ENCODE assay signal across 8 cellular contexts in the genomic region with DNA sequence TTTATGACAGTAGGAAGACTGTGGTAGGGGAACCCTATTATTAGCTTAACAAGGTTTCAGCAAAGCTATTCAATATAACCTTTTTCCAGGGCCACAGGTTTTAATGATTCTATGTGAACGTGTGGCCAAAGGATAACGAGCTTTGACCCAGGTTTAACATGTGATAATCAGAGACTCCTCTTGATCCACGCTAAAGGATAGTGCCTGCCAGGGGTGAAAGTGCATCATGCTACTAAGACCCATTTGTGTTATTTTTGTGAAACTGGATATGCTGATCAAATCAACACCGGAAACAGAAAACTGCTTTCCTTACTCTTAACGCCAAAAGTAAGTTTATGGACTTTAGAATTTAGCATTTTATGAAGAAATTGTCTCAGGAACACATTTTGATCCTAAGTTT. TPM values are rescaled to one million over a fixed set of nuclear protein-coding genes. Genes with fewer than 3 reads are reported as not detected.
A peak's percentile ranks its signal among the peaks of the same experiment; 100 is the strongest.
DNase-seq lines count a peak whose midpoint lies in the region; ATAC-seq, FAIRE-seq and TF ChIP-seq lines count a peak whose summit lies in the region.

No MANE protein-coding gene starts in this region.

- peak overlapping the region; percentile 59 for H2AK5ac ChIP-seq in IMR-90 (ENCODE audit: low read depth, low read length)

- no peak overlapping the region for H2BK120ac ChIP-seq in IMR-90 (ENCODE audit: low read depth, low read length)

- no peak overlapping the region for H4K91ac ChIP-seq in IMR-90 (ENCODE audit: insufficient read depth, low read depth, low read length)

- no peaks in the 10 kb centered on the region for H3K9me3 ChIP-seq in A549
- no peaks in the 10 kb centered on the region for H3K9me3 ChIP-seq in IMR-90 (ENCODE audit: control insufficient read depth, insufficient read depth, low read length)
- H3K9me3 ChIP-seq in muscle layer of duodenum (ENCODE audit: control insufficient read depth in 1 of 2, low read length in 2 of 2), result no peaks in the 10 kb centered on the region

- ATAC-seq in A549, result no peak
- no peak for ATAC-seq in IMR-90 (ENCODE audit: low read depth)
- ATAC-seq in GM19467 (IDR thresholded peaks at IDR 0.05; ENCODE audit: unreplicated experiment), result no peak
- no peak for ATAC-seq in GM21825 (IDR thresholded peaks at IDR 0.05; ENCODE audit: unreplicated experiment)

- no peak overlapping the region for H2BK20ac ChIP-seq in IMR-90 (ENCODE audit: low read depth, low read length)

- TF ChIP-seq EP300 in A549 (IDR thresholded peaks at IDR 0.05), result no peak

- H3K27me3 ChIP-seq in IMR-90 (ENCODE audit: control insufficient read depth, insufficient read depth, low read length) (no peaks in the 10 kb centered on the region), muscle layer of duodenum (ENCODE audit: low read depth, low read length) (no peaks in the 10 kb centered on the region)

- intact Hi-C loops in IMR-90 (cut with micrococcal nuclease), result loop anchor here (1.0 to 5.0 kb wide), 2 partner anchors 41 to 249 kb away; no protein-coding TSS in a partner anchor

- no peak overlapping the region for H2AK9ac ChIP-seq in IMR-90 (replicated peaks; ENCODE audit: low read depth, low read length, poor library complexity)

- no peak for TF ChIP-seq POLR2A in A549 (IDR thresholded peaks at IDR 0.05; ENCODE audit: low read length)
- TF ChIP-seq POLR2A in IMR-90 (IDR thresholded peaks at IDR 0.05; ENCODE audit: low read depth, low read length), result no peak

- CTCF ChIA-PET in A549 (lab: Yijun Ruan, JAX), result interaction anchor here (0.6 to 6.6 kb wide), 5 partner anchors 16 to 252 kb away, joined by 3 to 193 read pairs (median 5); no protein-coding TSS in a partner anchor
- CTCF ChIA-PET in IMR-90 (lab: Yijun Ruan, JAX), result no interaction called here

- H3K14ac ChIP-seq in IMR-90 (replicated peaks; ENCODE audit: low read depth, low read length), result 0 out of 2 replicates have a peak overlapping the region, but pooled peaks have one; percentile 4

- DNase-seq in A549 (ENCODE audit: low read depth in 1 of 2, low spot score in 1 of 2), result no peak
- DNase-seq in IMR-90, result no peak
- DNase-seq in cardiac fibroblast (ENCODE audit: low read depth in 2 of 2), result no peak
- DNase-seq in inferior parietal cortex (ENCODE audit: extremely low spot score), result no peak
- no peak for DNase-seq in NCI-H446 treated with DMSO at 0.1 percent for 48 hours (lab: John Stamatoyannopoulos, UW)

- peak overlapping the region; percentile 84 for H3K4me2 ChIP-seq in A549
- H3K4me2 ChIP-seq in IMR-90 (ENCODE audit: low read depth, low read length), result peak overlapping the region; percentile 70

- no TSS peak for BruUV-seq in IMR-90 (replicated peaks; lab: Mats Ljungman, UMichigan)

- in situ Hi-C loops in IMR-90 (cut with MboI; ENCODE audit: low sequenced_read_pairs), result loop anchor here (5.0 to 25.0 kb wide), 2 partner anchors 191 to 1739 kb away; partner anchors contain the start of gene RAB35

- H3K9ac ChIP-seq in IMR-90 (ENCODE audit: low read depth, low read length), result peak overlapping the region; percentile 70; the same call in 1 of the 2 replicates

- H3K36me3 ChIP-seq in IMR-90 (ENCODE audit: control insufficient read depth, insufficient read depth, low read length) (no peaks in the 10 kb centered on the region), muscle layer of duodenum (ENCODE audit: control insufficient read depth in 1 of 2, insufficient read depth in 2 of 2, low read length in 2 of 2) (no peaks in the 10 kb centered on the region)

- H3K4me1 ChIP-seq in A549 (peaks cover 23% of the 10 kb centered on the region), IMR-90 (ENCODE audit: control insufficient read depth, insufficient read depth, low read length) (peaks cover 1% of the 10 kb centered on the region; the same call in 1 of the 2 replicates), muscle layer of duodenum (ENCODE audit: control insufficient read depth in 1 of 2, insufficient read depth in 2 of 2, low read length in 2 of 2) (peaks cover 11 to 44% of the 10 kb centered on the region in 2 donors)

- H4K20me1 ChIP-seq in IMR-90 (ENCODE audit: insufficient read depth, low read length), result peaks cover 8% of the 10 kb centered on the region

- no peak overlapping the region for H3K56ac ChIP-seq in IMR-90 (ENCODE audit: extremely low read depth, insufficient read depth, low read length)

- H3K4me3 ChIP-seq in A549, result peak overlapping the region; percentile 55
- peak overlapping the region; percentile 66; the same call in 1 of the 2 replicates for H3K4me3 ChIP-seq in IMR-90 (ENCODE audit: insufficient read depth, low read depth, low read length)
- H3K4me3 ChIP-seq in cardiac fibroblast (replicated peaks in 1 of 2; ENCODE audit: low read depth in 2 of 2, low read length in 2 of 2), result peak overlapping the region; percentile 54 to 71
- H3K4me3 ChIP-seq in muscle layer of duodenum (ENCODE audit: low read depth in 1 of 2, low read length in 2 of 2), result peak overlapping the region; percentile 89

- H2BK5ac ChIP-seq in IMR-90 (ENCODE audit: low read depth, low read length, poor library complexity, severe bottlenecking), result no peak overlapping the region

- no peak overlapping the region for H2AFZ ChIP-seq in IMR-90 (replicated peaks; ENCODE audit: low read length, poor library complexity)

- H4K5ac ChIP-seq in IMR-90 (ENCODE audit: low read depth, low read length), result peak overlapping the region; percentile 75

- H3K79me1 ChIP-seq in IMR-90 (ENCODE audit: low read depth in 1 of 2, low read length in 2 of 2), result peaks cover 3 to 22% of the 10 kb centered on the region in 2 experiments; a peak in 3 of 4 replicates

- POLR2A ChIA-PET in A549 (lab: Yijun Ruan, JAX), result interaction anchor here (0.5 to 1.8 kb wide), 3 partner anchors 17 to 1866 kb away, joined by 3 to 13 read pairs (median 6); no protein-coding TSS in a partner anchor
- POLR2A ChIA-PET in IMR-90 (lab: Charles Lee; ENCODE audit: unreplicated experiment), result no interaction called here

- H3K27ac ChIP-seq in A549, result peak overlapping the region; percentile 83 to 88
- no peak overlapping the region for H3K27ac ChIP-seq in IMR-90 (ENCODE audit: insufficient read depth, low read length)
- peak overlapping the region; percentile 84 for H3K27ac ChIP-seq in muscle layer of duodenum (ENCODE audit: low read length)

- FAIRE-seq in A549 (lab: Jason Lieb, UNC), result no peak

- 0 out of 2 replicates have a peak overlapping the region, but pooled peaks have one; percentile 26 for H3K4ac ChIP-seq in IMR-90 (ENCODE audit: low read depth, low read length)

- peak overlapping the region; percentile 73 to 82 for H4K8ac ChIP-seq in IMR-90 (ENCODE audit: low read depth in 2 of 2, low read length in 2 of 2)

- no peak overlapping the region for H2BK15ac ChIP-seq in IMR-90 (ENCODE audit: low read depth, low read length)

- no peak for TF ChIP-seq CTCF in A549 (IDR thresholded peaks at IDR 0.05)
- no peak for TF ChIP-seq CTCF in IMR-90 (conservative IDR thresholded peaks at IDR 0.05; ENCODE audit: low read depth, low read length)
- no peak for TF ChIP-seq CTCF in cardiac fibroblast (IDR thresholded peaks at IDR 0.05; ENCODE audit: low read depth, low read length)

- H3K18ac ChIP-seq in IMR-90 (ENCODE audit: low read depth, low read length), result no peak overlapping the region

- dilution Hi-C loops in IMR-90 (cut with HindIII; ENCODE audit: low sequenced_read_pairs, unreplicated experiment), result no loop called here

- 81% methylated on average over 5 of the region's 5 CpGs for WGBS in A549 (ENCODE audit: missing lambda C conversion rate)
- WGBS in IMR-90 (ENCODE audit: extremely low coverage in 2 of 2, insufficient read length in 1 of 2), 2 experiments, result no CpG with 5 or more reads among the region's 5 CpGs

- TF ChIP-seq RAD21 in A549 (conservative IDR thresholded peaks at IDR 0.05 in 1 of 2, IDR thresholded peaks at IDR 0.05 in 1 of 2) (no peak), IMR-90 (IDR thresholded peaks at IDR 0.05; ENCODE audit: low read length) (no peak)

- no peak overlapping the region for H3K23ac ChIP-seq in IMR-90 (ENCODE audit: low read depth, low read length)

- H3K9me1 ChIP-seq in IMR-90 (ENCODE audit: insufficient read depth, low read length), result no peaks in the 10 kb centered on the region

TF ChIP-seq in A549, 52 proteins besides CTCF, POLR2A, EP300 and RAD21 (continues in another document):
- no peak for TF ChIP-seq CEBPB (IDR thresholded peaks at IDR 0.05)
- TF ChIP-seq JUNB (IDR thresholded peaks at IDR 0.05), result no peak

TF ChIP-seq in IMR-90, 13 proteins besides CTCF, POLR2A, EP300 and RAD21 (continues in another document):
- no peak for TF ChIP-seq FOS (IDR thresholded peaks at IDR 0.05; ENCODE audit: low read depth, low read length)
- no peak for TF ChIP-seq BHLHE40 (IDR thresholded peaks at IDR 0.05; ENCODE audit: low read depth, low read length)
- no peak for TF ChIP-seq MAFK (IDR thresholded peaks at IDR 0.05; ENCODE audit: low read depth, low read length)
- no peak for TF ChIP-seq MAZ (IDR thresholded peaks at IDR 0.05; ENCODE audit: borderline replicate concordance, low read depth, low read length)
- no peak for TF ChIP-seq RFX5 (IDR thresholded peaks at IDR 0.05; ENCODE audit: low read depth, low read length)

RNA-seq across cellular contexts. Expression of gene TAOK3, which starts 0.9 kb away (rescaled TPM):
- polyA plus RNA-seq in A549 (2011; rRNA removed), result 27.6 and 32.4 TPM in 2 replicates
- 7.5 and 8.7 TPM in 2 replicates for polyA plus RNA-seq in A549 (2012; cell fraction: cytosol; rRNA removed)
- 6.7 and 11.0 TPM in 2 replicates for polyA plus RNA-seq in A549 (2012; cell fraction: nucleus; rRNA removed)
- polyA plus RNA-seq in A549 (2017; fragmentation: RNase III; extraction: RNeasy Plus Mini Kit Qiagen cat#74134 plus additional on column Dnase treatment), result 10.6 to 13.7 TPM (median 13.1 TPM) in 3 replicates
- 30.7 and 31.9 TPM in 2 replicates for polyA minus RNA-seq in A549 (2011; rRNA and poly(A)+ RNA removed)
- 53.0 and 54.5 TPM in 2 replicates for total RNA-seq in IMR-90 (2012; rRNA removed)
- 26.3 TPM in 2 replicates for polyA plus RNA-seq in IMR-90 (2012; rRNA removed)
- 10.3 and 27.2 TPM in 2 replicates for polyA plus RNA-seq in IMR-90 (2012; cell fraction: cytosol; rRNA removed)
- polyA plus RNA-seq in IMR-90 (2012; cell fraction: nucleus; rRNA removed; ENCODE audit: low replicate concordance), result 16.1 and 62.4 TPM in 2 replicates

RNA-seq across cellular contexts. Expression of gene SUDS3, which starts 2.7 kb away (rescaled TPM):
- polyA plus RNA-seq in A549 (2011; rRNA removed) (31.9 and 36.5 TPM in 2 replicates), A549 (2017; fragmentation: RNase III; extraction: RNeasy Plus Mini Kit Qiagen cat#74134 plus additional on column Dnase treatment) (17.9 to 20.3 TPM (median 18.4 TPM) in 3 replicates), IMR-90 (2012; rRNA removed) (10.7 and 13.4 TPM in 2 replicates)
- 11.4 and 13.7 TPM in 2 replicates for polyA plus RNA-seq in A549 (2012; cell fraction: cytosol; rRNA removed)
- polyA plus RNA-seq in A549 (2012; cell fraction: nucleus; rRNA removed), result 20.9 and 33.3 TPM in 2 replicates
- 24.4 and 28.7 TPM in 2 replicates for polyA minus RNA-seq in A549 (2011; rRNA and poly(A)+ RNA removed)
- 13.8 and 23.9 TPM in 2 replicates for total RNA-seq in IMR-90 (2012; rRNA removed)
- polyA plus RNA-seq in IMR-90 (2012; cell fraction: cytosol; rRNA removed), result 3.8 and 4.8 TPM in 2 replicates
- 9.8 and 36.2 TPM in 2 replicates for polyA plus RNA-seq in IMR-90 (2012; cell fraction: nucleus; rRNA removed; ENCODE audit: low replicate concordance)
